In genomic region chr10:128046934-128047251, GRCh38 we compare ENCODE assay signal across 10 cellular contexts.
A peak's percentile ranks its signal among the peaks of the same experiment; 100 is the strongest.
DNase-seq lines count a peak whose midpoint lies in the region; ATAC-seq, FAIRE-seq and TF ChIP-seq lines count a peak whose summit lies in the region.
"Had no signal": no experiment of that assay in that cellular context is flagged by ENCODE, and none has a peak within 500 bp of the region (broad histone marks: within the 10 kb centered on the region; RNA-seq: fewer than 3 reads in every experiment).

No MANE protein-coding gene starts in this region.

- no peak overlapping the region for H2BK12ac ChIP-seq in neuronal stem cell (ENCODE audit: low read length)

- ATAC-seq in activated naive CD4-positive, alpha-beta T cell treated with anti-CD3 and anti-CD28 coated beads, Interleukin-2, amount 50 U/mL, for 72 hours, result peak; percentile 1 to 12
- ATAC-seq in body of pancreas, result no peak

- no peak overlapping the region for H3K23ac ChIP-seq in neuronal stem cell (ENCODE audit: low read depth, low read length, poor library complexity)

- H2AK5ac ChIP-seq in neuronal stem cell (ENCODE audit: low read depth, low read length), result peak overlapping the region; percentile 64

- H3K27me3 ChIP-seq in H7 (ENCODE audit: control insufficient read depth, insufficient read depth, low read length) (no peaks in the 10 kb centered on the region; the same call in 1 of the 2 replicates), neuronal stem cell (ENCODE audit: control insufficient read depth in 3 of 3, insufficient read depth in 3 of 3, low read depth in 1 of 3, low read length in 3 of 3) (peaks cover 0 to 6% (median 0%) of the 10 kb centered on the region in 3 experiments), body of pancreas (no peaks in the 10 kb centered on the region)
- H3K27me3 ChIP-seq: uterus had no signal

- peak; percentile 42 for FAIRE-seq in GM12892 (lab: Jason Lieb, UNC)

- no peak for DNase-seq in GM12892 (ENCODE audit: insufficient read length)
- peak; percentile 70 for DNase-seq in H7
- no peak for DNase-seq in activated naive CD4-positive, alpha-beta T cell treated with anti-CD3 and anti-CD28 coated beads, Interleukin-2, amount 50 U/mL, for 72 hours (ENCODE audit: low spot score in 2 of 2)
- DNase-seq in neuronal stem cell (ENCODE audit: low spot score), result no peak
- DNase-seq in body of pancreas, result no peak
- DNase-seq in posterior vena cava (ENCODE audit: low spot score), result no peak
- no peak for DNase-seq in SW 1271 (lab: John Stamatoyannopoulos, UW)
- no peak for DNase-seq in mesothelial cell of epicardium (ENCODE audit: low spot score in 2 of 2, unreplicated experiment in 2 of 2)
- DNase-seq: NCI-H1436 treated with DMSO at 0.1 percent for 48 hours had no signal

- intact Hi-C loops in body of pancreas (cut with DNase I), result no loop called here
- intact Hi-C loops in posterior vena cava (cut with DNase I), result no loop called here

- H3K4me1 Mint-ChIP-seq in mesothelial cell of epicardium, result peaks cover 11% of the 10 kb centered on the region

- H3K4me1 ChIP-seq in neuronal stem cell (ENCODE audit: control insufficient read depth in 2 of 2, insufficient read depth in 1 of 2, low read depth in 1 of 2, low read length in 2 of 2), result peaks cover 0 to 4% of the 10 kb centered on the region in 2 donors
- no peaks in the 10 kb centered on the region for H3K4me1 ChIP-seq in body of pancreas
- H3K4me1 ChIP-seq: uterus had no signal

- no peak overlapping the region for H4K91ac ChIP-seq in neuronal stem cell (ENCODE audit: low read depth, low read length, poor library complexity)

- H3K4me3 ChIP-seq in H7 (ENCODE audit: insufficient read depth, low read depth, low read length), result no peak overlapping the region
- H3K4me3 ChIP-seq in neuronal stem cell (ENCODE audit: low read length in 2 of 2), result no peak overlapping the region
- H3K4me3 ChIP-seq in body of pancreas, result no peak overlapping the region
- H3K4me3 ChIP-seq: uterus had no signal

- H3K4me2 ChIP-seq in neuronal stem cell (ENCODE audit: insufficient read depth, low read length, poor library complexity, severe bottlenecking), result no peak overlapping the region

- no peak overlapping the region for H3K14ac ChIP-seq in neuronal stem cell (ENCODE audit: low read length)

- no peak for TF ChIP-seq POLR2A in GM12892 (IDR thresholded peaks at IDR 0.05; ENCODE audit: low read depth, low read length)
- no peak for TF ChIP-seq POLR2A in body of pancreas (IDR thresholded peaks at IDR 0.05)

- H2BK15ac ChIP-seq in neuronal stem cell (ENCODE audit: low read length), result peak overlapping the region; percentile 49

- no CpG with 5 or more reads among the region's 10 CpGs for WGBS in neuronal stem cell (ENCODE audit: extremely low coverage in 2 of 2, insufficient read length in 2 of 2, insufficient replicate concordance in 1 of 2), 2 donors
- 47 to 80% methylated on average over 3 to 10 of the region's 10 CpGs for WGBS in body of pancreas, 2 donors

- H3K36me3 Mint-ChIP-seq in activated naive CD4-positive, alpha-beta T cell treated with anti-CD3 and anti-CD28 coated beads, Interleukin-2, amount 50 U/mL, for 72 hours, result peaks cover 30 to 35% of the 10 kb centered on the region in 2 donors
- no peaks in the 10 kb centered on the region for H3K36me3 Mint-ChIP-seq in mesothelial cell of epicardium

- no peaks in the 10 kb centered on the region for H3K79me1 ChIP-seq in neuronal stem cell (ENCODE audit: low read depth, low read length)

- H3K9me3 ChIP-seq in neuronal stem cell (replicated peaks in 1 of 2; ENCODE audit: control insufficient read depth in 2 of 2, insufficient read depth in 1 of 2, low read depth in 1 of 2, low read length in 2 of 2) (no peaks in the 10 kb centered on the region), body of pancreas (no peaks in the 10 kb centered on the region)
- H3K9me3 ChIP-seq: uterus had no signal

- TF ChIP-seq CTCF in body of pancreas (IDR thresholded peaks at IDR 0.05) (no peak), mesothelial cell of epicardium (IDR thresholded peaks at IDR 0.05; ENCODE audit: unreplicated experiment) (no peak)

- peak overlapping the region; percentile 98 to 99 for H3K27ac Mint-ChIP-seq in activated naive CD4-positive, alpha-beta T cell treated with anti-CD3 and anti-CD28 coated beads, Interleukin-2, amount 50 U/mL, for 72 hours
- no peak overlapping the region for H3K27ac Mint-ChIP-seq in mesothelial cell of epicardium

- H3K27ac ChIP-seq in neuronal stem cell (replicated peaks; ENCODE audit: low read length), result no peak overlapping the region
- no peak overlapping the region for H3K27ac ChIP-seq in body of pancreas

- H2BK5ac ChIP-seq in neuronal stem cell (ENCODE audit: low read length), result no peak overlapping the region

- no peak overlapping the region for H3K4me3 Mint-ChIP-seq in mesothelial cell of epicardium

- H3K9ac ChIP-seq in neuronal stem cell (ENCODE audit: low read depth, low read length, poor library complexity), result peak overlapping the region; percentile 74

- H2AFZ ChIP-seq in neuronal stem cell (ENCODE audit: low read length), result no peak overlapping the region

- H2BK120ac ChIP-seq in neuronal stem cell (ENCODE audit: low read depth, low read length), result peak overlapping the region; percentile 85

- H4K8ac ChIP-seq in neuronal stem cell (ENCODE audit: low read depth, low read length), result no peak overlapping the region

- peak overlapping the region; percentile 27 for H3K18ac ChIP-seq in neuronal stem cell (ENCODE audit: low read length)

- H3K4ac ChIP-seq in neuronal stem cell (ENCODE audit: low read length), result no peak overlapping the region

- H3K36me3 ChIP-seq in H7 (replicated peaks; ENCODE audit: control insufficient read depth, insufficient read depth, low read length) (no peaks in the 10 kb centered on the region), neuronal stem cell (replicated peaks in 1 of 2; ENCODE audit: control insufficient read depth in 2 of 2, insufficient read depth in 2 of 2, low read length in 2 of 2) (no peaks in the 10 kb centered on the region), body of pancreas (replicated peaks in 1 of 2; ENCODE audit: insufficient read depth in 1 of 2, low read depth in 2 of 2) (no peaks in the 10 kb centered on the region)
- H3K36me3 ChIP-seq: uterus had no signal

- H3K27me3 Mint-ChIP-seq in mesothelial cell of epicardium (ENCODE audit: low read depth), result peaks cover 11% of the 10 kb centered on the region

- no peaks in the 10 kb centered on the region for H3K9me3 Mint-ChIP-seq in activated naive CD4-positive, alpha-beta T cell treated with anti-CD3 and anti-CD28 coated beads, Interleukin-2, amount 50 U/mL, for 72 hours
- H3K9me3 Mint-ChIP-seq in mesothelial cell of epicardium, result no peaks in the 10 kb centered on the region
